8 cellular contexts compared by ENCODE assay signal in the genomic region with DNA sequence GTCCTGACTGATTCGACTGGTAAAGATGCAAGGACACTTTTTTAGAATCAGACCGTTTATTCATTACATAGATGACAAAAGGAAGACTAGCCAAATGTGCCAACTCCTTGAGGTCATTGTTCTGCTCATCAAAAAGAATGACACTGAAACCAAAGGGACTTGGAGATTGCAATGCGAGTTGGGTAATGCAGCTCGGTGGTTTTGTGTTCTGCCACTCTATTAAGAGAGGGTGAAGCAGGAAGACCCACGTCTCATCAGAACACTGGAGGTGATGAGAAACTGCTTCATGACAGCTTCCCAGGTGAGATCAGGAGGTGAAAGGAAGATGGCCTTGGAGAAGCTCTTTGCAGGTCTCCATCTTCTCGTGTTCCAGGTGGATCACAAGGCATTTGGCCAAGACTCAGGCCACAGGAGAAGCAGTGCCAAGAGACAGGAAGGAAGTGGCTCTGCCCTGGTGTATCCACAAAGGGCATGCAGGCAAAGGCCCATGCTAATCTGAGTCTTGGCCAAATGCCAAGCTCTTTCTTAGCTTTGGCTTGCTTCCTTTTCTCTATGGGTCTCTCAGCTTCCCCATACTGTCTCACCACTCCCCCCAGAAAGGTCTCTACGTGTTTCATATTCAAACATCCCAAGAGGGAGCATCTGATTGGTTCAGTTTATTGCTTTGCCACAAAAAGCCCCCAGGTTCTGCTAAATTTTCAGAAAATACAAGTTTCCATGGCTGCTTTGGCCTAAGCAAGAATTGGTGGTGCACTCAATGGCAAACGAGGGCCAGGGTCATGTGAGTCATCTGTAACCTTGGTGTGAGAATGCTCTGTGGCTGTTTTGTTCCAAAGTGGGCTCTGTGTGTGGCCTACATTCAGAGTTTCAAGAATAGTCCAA. TPM values are rescaled to one million over a fixed set of nuclear protein-coding genes. Genes with fewer than 3 reads are reported as not detected.
DNase-seq lines count a peak whose midpoint lies in the region; ATAC-seq and TF ChIP-seq lines count a peak whose summit lies in the region.

No MANE protein-coding gene starts in this region.

- DNase-seq in GDM1 (lab: John Stamatoyannopoulos, UW) (peak; percentile 78), MM.1S (peak; percentile 71), renal cortical epithelial cell (ENCODE audit: low read depth) (peak; percentile 64), NCI-H510A (lab: John Stamatoyannopoulos, UW) (no peak), SW 1271 (lab: John Stamatoyannopoulos, UW) (no peak), RKO (ENCODE audit: low spot score) (no peak)
- peak; percentile 15 for DNase-seq in activated naive CD4-positive, alpha-beta T cell treated with anti-CD3 and anti-CD28 coated beads, Interleukin-2, amount 50 U/mL, for 16 hours

- peak overlapping the region; percentile 61 for H3K4me2 ChIP-seq in MM.1S (ENCODE audit: low read depth, low read length)

- H3K79me2 ChIP-seq in MM.1S (ENCODE audit: low read length): peaks cover 11% of the 10 kb centered on the region; the same call in 1 of the 2 replicates

- peaks cover 21% of the 10 kb centered on the region for H3K4me1 ChIP-seq in MM.1S (ENCODE audit: low read length)

- no peak overlapping the region for H3K9ac ChIP-seq in MM.1S (ENCODE audit: low read length)

- TF ChIP-seq CTCF in MM.1S (IDR thresholded peaks at IDR 0.05; ENCODE audit: low read length): no peak

- peaks cover 28% of the 10 kb centered on the region for H3F3A ChIP-seq in MM.1S (ENCODE audit: insufficient read depth, low read length)

- H4K20me1 ChIP-seq in MM.1S (ENCODE audit: insufficient read depth, low read length): no peaks in the 10 kb centered on the region

- H3K27me3 ChIP-seq in MM.1S (replicated peaks; ENCODE audit: insufficient read depth, low read length): no peaks in the 10 kb centered on the region

- ATAC-seq in GM21529 (IDR thresholded peaks at IDR 0.05; ENCODE audit: unreplicated experiment): peak; percentile 54

- H3K4me3 ChIP-seq in MM.1S (ENCODE audit: low read length): 0 out of 2 replicates have a peak overlapping the region, but pooled peaks have one; percentile 4

- no peaks in the 10 kb centered on the region for H3K36me3 ChIP-seq in MM.1S (replicated peaks; ENCODE audit: insufficient read depth, low read length)

- no peaks in the 10 kb centered on the region for H3K9me2 ChIP-seq in MM.1S (replicated peaks; ENCODE audit: insufficient read depth, low read length)

- H2AFZ ChIP-seq in MM.1S (ENCODE audit: low read length): peak overlapping the region; percentile 48

- H3K27ac ChIP-seq in MM.1S (ENCODE audit: low read length): peak overlapping the region; percentile 59

- no peaks in the 10 kb centered on the region for H3K9me3 ChIP-seq in MM.1S (replicated peaks; ENCODE audit: insufficient read depth, low read length)

RNA-seq across cellular contexts. Expression of gene CCT8, which starts 5.7 kb away (rescaled TPM):
- total RNA-seq in renal cortical epithelial cell: 247 and 329 TPM in 2 replicates

RNA-seq across cellular contexts. Expression of gene MAP3K7CL, which starts 51.3 kb away (rescaled TPM):
- 9.6 and 25.5 TPM in 2 replicates for total RNA-seq in renal cortical epithelial cell

RNA-seq across cellular contexts. Expression of gene USP16, which starts 54.7 kb away (rescaled TPM):
- 32.2 and 36.6 TPM in 2 replicates for total RNA-seq in renal cortical epithelial cell

RNA-seq across cellular contexts. Expression of gene RWDD2B, which starts 60.0 kb away (rescaled TPM):
- 16.1 and 16.8 TPM in 2 replicates for total RNA-seq in renal cortical epithelial cell

Comparison
In these comparisons a context has a peak if more than half of its experiments do, and no peak if none do; other contexts are left out.
1. DNase-seq: peak in GDM1 (single experiment), MM.1S (single experiment), activated naive CD4-positive, alpha-beta T cell treated with anti-CD3 and anti-CD28 coated beads, Interleukin-2, amount 50 U/mL, for 16 hours (single experiment) and renal cortical epithelial cell (single experiment); none in NCI-H510A (single experiment), SW 1271 (0 of 2) and RKO (single experiment).